In the genomic region with DNA sequence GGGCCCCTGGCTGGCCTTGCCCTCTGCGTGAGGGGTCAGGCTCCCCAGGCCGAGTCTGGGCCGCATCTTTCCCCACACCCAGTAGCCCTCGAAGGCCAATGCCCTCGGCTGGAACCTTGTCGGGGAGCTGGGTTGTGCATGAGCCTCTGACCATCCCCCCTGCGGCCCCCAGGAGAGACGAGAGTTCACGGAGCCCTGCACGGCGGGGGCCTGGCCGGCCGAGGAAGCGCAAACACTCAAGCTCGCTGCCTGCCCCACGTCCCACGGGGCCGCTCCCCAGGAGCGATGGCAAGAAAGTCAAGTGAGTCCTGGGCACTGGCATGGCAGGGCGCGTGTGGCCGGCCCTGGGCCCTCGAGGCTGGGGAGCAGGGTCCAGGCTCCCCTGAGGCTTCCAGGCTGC, we compare ENCODE assay signal across 2 cellular contexts.
TF ChIP-seq lines count a peak whose summit lies in the region.

No MANE protein-coding gene starts in this region.

TF ChIP-seq in HEK293, 187 proteins besides CTCF, POLR2A, EP300 and RAD21 (continued from another document):
- TF ChIP-seq, protein P1, sequence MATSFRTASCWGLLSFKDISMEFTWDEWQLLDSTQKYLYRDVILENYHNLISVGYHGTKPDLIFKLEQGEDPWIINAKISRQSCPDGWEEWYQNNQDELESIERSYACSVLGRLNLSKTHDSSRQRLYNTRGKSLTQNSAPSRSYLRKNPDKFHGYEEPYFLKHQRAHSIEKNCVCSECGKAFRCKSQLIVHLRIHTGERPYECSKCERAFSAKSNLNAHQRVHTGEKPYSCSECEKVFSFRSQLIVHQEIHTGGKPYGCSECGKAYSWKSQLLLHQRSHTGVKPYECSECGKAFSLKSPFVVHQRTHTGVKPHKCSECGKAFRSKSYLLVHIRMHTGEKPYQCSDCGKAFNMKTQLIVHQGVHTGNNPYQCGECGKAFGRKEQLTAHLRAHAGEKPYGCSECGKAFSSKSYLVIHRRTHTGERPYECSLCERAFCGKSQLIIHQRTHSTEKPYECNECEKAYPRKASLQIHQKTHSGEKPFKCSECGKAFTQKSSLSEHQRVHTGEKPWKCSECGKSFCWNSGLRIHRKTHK (tag by site-specific recombination; IDR thresholded peaks at IDR 0.05): no peak
- TF ChIP-seq ZFP37 (tag by site-specific recombination; IDR thresholded peaks at IDR 0.05) (no peak), ZNF629 (tag by site-specific recombination; IDR thresholded peaks at IDR 0.05) (no peak), ZNF394 (tag by site-specific recombination; IDR thresholded peaks at IDR 0.05; ENCODE audit: borderline replicate concordance) (no peak), ZNF146 (tag by site-specific recombination; IDR thresholded peaks at IDR 0.05) (no peak)
- TF ChIP-seq, protein P2, sequence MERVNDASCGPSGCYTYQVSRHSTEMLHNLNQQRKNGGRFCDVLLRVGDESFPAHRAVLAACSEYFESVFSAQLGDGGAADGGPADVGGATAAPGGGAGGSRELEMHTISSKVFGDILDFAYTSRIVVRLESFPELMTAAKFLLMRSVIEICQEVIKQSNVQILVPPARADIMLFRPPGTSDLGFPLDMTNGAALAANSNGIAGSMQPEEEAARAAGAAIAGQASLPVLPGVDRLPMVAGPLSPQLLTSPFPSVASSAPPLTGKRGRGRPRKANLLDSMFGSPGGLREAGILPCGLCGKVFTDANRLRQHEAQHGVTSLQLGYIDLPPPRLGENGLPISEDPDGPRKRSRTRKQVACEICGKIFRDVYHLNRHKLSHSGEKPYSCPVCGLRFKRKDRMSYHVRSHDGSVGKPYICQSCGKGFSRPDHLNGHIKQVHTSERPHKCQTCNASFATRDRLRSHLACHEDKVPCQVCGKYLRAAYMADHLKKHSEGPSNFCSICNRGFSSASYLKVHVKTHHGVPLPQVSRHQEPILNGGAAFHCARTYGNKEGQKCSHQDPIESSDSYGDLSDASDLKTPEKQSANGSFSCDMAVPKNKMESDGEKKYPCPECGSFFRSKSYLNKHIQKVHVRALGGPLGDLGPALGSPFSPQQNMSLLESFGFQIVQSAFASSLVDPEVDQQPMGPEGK (tag by site-specific recombination; IDR thresholded peaks at IDR 0.05): 0 out of 2 replicates have a peak, but pooled peaks have one; percentile 13

TF ChIP-seq in WTC11, 78 proteins besides CTCF, POLR2A, EP300 and RAD21:
- TF ChIP-seq, protein P3, sequence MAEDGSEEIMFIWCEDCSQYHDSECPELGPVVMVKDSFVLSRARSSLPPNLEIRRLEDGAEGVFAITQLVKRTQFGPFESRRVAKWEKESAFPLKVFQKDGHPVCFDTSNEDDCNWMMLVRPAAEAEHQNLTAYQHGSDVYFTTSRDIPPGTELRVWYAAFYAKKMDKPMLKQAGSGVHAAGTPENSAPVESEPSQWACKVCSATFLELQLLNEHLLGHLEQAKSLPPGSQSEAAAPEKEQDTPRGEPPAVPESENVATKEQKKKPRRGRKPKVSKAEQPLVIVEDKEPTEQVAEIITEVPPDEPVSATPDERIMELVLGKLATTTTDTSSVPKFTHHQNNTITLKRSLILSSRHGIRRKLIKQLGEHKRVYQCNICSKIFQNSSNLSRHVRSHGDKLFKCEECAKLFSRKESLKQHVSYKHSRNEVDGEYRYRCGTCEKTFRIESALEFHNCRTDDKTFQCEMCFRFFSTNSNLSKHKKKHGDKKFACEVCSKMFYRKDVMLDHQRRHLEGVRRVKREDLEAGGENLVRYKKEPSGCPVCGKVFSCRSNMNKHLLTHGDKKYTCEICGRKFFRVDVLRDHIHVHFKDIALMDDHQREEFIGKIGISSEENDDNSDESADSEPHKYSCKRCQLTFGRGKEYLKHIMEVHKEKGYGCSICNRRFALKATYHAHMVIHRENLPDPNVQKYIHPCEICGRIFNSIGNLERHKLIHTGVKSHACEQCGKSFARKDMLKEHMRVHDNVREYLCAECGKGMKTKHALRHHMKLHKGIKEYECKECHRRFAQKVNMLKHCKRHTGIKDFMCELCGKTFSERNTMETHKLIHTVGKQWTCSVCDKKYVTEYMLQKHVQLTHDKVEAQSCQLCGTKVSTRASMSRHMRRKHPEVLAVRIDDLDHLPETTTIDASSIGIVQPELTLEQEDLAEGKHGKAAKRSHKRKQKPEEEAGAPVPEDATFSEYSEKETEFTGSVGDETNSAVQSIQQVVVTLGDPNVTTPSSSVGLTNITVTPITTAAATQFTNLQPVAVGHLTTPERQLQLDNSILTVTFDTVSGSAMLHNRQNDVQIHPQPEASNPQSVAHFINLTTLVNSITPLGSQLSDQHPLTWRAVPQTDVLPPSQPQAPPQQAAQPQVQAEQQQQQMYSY (CRISPR knock-in tag; IDR thresholded peaks at IDR 0.05): 0 out of 2 replicates have a peak, but pooled peaks have one; percentile 18
- no peak for TF ChIP-seq NFE2L1 (CRISPR knock-in tag; IDR thresholded peaks at IDR 0.05)
